In the genomic region with DNA sequence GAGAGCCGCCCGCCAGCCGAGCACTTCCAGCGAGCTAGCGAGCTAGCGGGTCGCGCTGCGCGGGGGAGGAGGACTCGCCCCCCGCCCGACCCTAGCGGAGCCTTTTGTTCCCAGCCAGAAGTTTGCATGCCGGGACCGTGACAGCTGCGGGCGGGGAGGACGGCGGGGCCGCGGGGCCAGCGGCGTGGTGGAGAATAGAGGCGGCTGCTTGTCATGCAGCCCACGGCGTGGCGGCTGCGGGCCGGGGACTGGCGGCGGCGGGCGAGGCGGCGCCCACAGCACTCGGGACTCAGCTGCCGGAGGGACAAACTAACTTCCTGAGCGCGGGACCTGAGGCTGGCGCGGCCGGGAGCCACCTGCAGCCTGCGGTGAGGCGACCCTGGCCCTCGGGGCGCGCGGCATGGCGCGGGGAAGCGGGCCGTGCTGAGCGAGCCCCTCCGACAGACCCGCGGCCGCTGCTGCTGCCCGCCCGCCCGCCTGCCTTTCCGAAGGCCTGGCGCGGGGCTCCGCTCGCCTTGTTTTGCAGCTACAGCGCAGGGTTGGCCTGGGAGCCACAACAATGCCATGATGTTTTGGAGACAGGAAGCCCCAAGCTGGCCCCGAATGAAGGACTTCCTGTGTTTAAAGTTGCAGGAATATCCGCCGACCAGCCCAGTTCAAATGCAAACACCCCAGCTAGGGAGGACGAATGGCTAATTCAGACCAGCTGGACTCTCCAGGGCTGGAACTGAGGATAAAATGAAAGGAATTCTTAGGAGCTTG, we compare ENCODE assay signal across 1 cellular context.
TF ChIP-seq lines count a peak whose summit lies in the region.

No MANE protein-coding gene starts in this region.

TF ChIP-seq in HepG2, 621 proteins besides CTCF, POLR2A, EP300 and RAD21 (continued from another document and continues in another):
- TF ChIP-seq, protein P1, sequence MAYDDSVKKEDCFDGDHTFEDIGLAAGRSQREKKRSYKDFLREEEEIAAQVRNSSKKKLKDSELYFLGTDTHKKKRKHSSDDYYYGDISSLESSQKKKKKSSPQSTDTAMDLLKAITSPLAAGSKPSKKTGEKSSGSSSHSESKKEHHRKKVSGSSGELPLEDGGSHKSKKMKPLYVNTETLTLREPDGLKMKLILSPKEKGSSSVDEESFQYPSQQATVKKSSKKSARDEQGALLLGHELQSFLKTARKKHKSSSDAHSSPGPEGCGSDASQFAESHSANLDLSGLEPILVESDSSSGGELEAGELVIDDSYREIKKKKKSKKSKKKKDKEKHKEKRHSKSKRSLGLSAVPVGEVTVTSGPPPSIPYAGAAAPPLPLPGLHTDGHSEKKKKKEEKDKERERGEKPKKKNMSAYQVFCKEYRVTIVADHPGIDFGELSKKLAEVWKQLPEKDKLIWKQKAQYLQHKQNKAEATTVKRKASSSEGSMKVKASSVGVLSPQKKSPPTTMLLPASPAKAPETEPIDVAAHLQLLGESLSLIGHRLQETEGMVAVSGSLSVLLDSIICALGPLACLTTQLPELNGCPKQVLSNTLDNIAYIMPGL (CRISPR knock-in tag; IDR thresholded peaks at IDR 0.05; ENCODE audit: borderline replicate concordance in 1 of 2, low read depth in 1 of 2): peak; percentile 16 to 73; a peak in 3 of 4 replicates
- TF ChIP-seq ZNF329 (CRISPR knock-in tag; IDR thresholded peaks at IDR 0.05; ENCODE audit: low read depth): 0 out of 2 replicates have a peak, but pooled peaks have one; percentile 51
- TF ChIP-seq, protein P2, sequence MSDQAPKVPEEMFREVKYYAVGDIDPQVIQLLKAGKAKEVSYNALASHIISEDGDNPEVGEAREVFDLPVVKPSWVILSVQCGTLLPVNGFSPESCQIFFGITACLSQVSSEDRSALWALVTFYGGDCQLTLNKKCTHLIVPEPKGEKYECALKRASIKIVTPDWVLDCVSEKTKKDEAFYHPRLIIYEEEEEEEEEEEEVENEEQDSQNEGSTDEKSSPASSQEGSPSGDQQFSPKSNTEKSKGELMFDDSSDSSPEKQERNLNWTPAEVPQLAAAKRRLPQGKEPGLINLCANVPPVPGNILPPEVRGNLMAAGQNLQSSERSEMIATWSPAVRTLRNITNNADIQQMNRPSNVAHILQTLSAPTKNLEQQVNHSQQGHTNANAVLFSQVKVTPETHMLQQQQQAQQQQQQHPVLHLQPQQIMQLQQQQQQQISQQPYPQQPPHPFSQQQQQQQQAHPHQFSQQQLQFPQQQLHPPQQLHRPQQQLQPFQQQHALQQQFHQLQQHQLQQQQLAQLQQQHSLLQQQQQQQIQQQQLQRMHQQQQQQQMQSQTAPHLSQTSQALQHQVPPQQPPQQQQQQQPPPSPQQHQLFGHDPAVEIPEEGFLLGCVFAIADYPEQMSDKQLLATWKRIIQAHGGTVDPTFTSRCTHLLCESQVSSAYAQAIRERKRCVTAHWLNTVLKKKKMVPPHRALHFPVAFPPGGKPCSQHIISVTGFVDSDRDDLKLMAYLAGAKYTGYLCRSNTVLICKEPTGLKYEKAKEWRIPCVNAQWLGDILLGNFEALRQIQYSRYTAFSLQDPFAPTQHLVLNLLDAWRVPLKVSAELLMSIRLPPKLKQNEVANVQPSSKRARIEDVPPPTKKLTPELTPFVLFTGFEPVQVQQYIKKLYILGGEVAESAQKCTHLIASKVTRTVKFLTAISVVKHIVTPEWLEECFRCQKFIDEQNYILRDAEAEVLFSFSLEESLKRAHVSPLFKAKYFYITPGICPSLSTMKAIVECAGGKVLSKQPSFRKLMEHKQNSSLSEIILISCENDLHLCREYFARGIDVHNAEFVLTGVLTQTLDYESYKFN (CRISPR knock-in tag; conservative IDR thresholded peaks at IDR 0.05): peak; percentile 9; the same call in 1 of the 2 replicates
- 0 out of 2 replicates have a peak, but pooled peaks have one; percentile 23 for TF ChIP-seq ZNF777 (CRISPR knock-in tag; IDR thresholded peaks at IDR 0.05)
- TF ChIP-seq ZNF367 (CRISPR knock-in tag; IDR thresholded peaks at IDR 0.05; ENCODE audit: borderline replicate concordance): no peak
- TF ChIP-seq ZNF615 (CRISPR knock-in tag; IDR thresholded peaks at IDR 0.05; ENCODE audit: borderline replicate concordance): no peak
- peak; percentile 81; the same call in 1 of the 2 replicates for TF ChIP-seq ZNF761 (CRISPR knock-in tag; conservative IDR thresholded peaks at IDR 0.05)
- peak; percentile 22; the same call in 1 of the 2 replicates for TF ChIP-seq MYC (CRISPR knock-in tag; IDR thresholded peaks at IDR 0.05; ENCODE audit: borderline replicate concordance)
- peak; percentile 35; the same call in 1 of the 2 replicates for TF ChIP-seq POLR2AphosphoS5 (IDR thresholded peaks at IDR 0.05; ENCODE audit: low read depth, low read length)
- peak; percentile 87; the same call in 1 of the 2 replicates for TF ChIP-seq FLYWCH1 (CRISPR knock-in tag; IDR thresholded peaks at IDR 0.05)
- no peak for TF ChIP-seq ZNF788 (CRISPR knock-in tag; IDR thresholded peaks at IDR 0.05; ENCODE audit: borderline replicate concordance)
- TF ChIP-seq, protein P3, sequence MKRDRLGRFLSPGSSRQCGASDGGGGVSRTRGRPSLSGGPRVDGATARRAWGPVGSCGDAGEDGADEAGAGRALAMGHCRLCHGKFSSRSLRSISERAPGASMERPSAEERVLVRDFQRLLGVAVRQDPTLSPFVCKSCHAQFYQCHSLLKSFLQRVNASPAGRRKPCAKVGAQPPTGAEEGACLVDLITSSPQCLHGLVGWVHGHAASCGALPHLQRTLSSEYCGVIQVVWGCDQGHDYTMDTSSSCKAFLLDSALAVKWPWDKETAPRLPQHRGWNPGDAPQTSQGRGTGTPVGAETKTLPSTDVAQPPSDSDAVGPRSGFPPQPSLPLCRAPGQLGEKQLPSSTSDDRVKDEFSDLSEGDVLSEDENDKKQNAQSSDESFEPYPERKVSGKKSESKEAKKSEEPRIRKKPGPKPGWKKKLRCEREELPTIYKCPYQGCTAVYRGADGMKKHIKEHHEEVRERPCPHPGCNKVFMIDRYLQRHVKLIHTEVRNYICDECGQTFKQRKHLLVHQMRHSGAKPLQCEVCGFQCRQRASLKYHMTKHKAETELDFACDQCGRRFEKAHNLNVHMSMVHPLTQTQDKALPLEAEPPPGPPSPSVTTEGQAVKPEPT (CRISPR knock-in tag; IDR thresholded peaks at IDR 0.05; ENCODE audit: low read depth): peak; percentile 78
- TF ChIP-seq STAT5B (CRISPR knock-in tag; IDR thresholded peaks at IDR 0.05): no peak
- TF ChIP-seq, protein P4, sequence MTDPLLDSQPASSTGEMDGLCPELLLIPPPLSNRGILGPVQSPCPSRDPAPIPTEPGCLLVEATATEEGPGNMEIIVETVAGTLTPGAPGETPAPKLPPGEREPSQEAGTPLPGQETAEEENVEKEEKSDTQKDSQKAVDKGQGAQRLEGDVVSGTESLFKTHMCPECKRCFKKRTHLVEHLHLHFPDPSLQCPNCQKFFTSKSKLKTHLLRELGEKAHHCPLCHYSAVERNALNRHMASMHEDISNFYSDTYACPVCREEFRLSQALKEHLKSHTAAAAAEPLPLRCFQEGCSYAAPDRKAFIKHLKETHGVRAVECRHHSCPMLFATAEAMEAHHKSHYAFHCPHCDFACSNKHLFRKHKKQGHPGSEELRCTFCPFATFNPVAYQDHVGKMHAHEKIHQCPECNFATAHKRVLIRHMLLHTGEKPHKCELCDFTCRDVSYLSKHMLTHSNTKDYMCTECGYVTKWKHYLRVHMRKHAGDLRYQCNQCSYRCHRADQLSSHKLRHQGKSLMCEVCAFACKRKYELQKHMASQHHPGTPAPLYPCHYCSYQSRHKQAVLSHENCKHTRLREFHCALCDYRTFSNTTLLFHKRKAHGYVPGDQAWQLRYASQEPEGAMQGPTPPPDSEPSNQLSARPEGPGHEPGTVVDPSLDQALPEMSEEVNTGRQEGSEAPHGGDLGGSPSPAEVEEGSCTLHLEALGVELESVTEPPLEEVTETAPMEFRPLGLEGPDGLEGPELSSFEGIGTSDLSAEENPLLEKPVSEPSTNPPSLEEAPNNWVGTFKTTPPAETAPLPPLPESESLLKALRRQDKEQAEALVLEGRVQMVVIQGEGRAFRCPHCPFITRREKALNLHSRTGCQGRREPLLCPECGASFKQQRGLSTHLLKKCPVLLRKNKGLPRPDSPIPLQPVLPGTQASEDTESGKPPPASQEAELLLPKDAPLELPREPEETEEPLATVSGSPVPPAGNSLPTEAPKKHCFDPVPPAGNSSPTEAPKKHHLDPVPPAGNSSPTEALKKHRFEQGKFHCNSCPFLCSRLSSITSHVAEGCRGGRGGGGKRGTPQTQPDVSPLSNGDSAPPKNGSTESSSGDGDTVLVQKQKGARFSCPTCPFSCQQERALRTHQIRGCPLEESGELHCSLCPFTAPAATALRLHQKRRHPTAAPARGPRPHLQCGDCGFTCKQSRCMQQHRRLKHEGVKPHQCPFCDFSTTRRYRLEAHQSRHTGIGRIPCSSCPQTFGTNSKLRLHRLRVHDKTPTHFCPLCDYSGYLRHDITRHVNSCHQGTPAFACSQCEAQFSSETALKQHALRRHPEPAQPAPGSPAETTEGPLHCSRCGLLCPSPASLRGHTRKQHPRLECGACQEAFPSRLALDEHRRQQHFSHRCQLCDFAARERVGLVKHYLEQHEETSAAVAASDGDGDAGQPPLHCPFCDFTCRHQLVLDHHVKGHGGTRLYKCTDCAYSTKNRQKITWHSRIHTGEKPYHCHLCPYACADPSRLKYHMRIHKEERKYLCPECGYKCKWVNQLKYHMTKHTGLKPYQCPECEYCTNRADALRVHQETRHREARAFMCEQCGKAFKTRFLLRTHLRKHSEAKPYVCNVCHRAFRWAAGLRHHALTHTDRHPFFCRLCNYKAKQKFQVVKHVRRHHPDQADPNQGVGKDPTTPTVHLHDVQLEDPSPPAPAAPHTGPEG (CRISPR knock-in tag; IDR thresholded peaks at IDR 0.05): peak; percentile 88
- no peak for TF ChIP-seq ZNF543 (CRISPR knock-in tag; IDR thresholded peaks at IDR 0.05)
- TF ChIP-seq, protein P5, sequence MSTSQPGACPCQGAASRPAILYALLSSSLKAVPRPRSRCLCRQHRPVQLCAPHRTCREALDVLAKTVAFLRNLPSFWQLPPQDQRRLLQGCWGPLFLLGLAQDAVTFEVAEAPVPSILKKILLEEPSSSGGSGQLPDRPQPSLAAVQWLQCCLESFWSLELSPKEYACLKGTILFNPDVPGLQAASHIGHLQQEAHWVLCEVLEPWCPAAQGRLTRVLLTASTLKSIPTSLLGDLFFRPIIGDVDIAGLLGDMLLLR (CRISPR knock-in tag; IDR thresholded peaks at IDR 0.05): no peak
- TF ChIP-seq CENPX (CRISPR knock-in tag; IDR thresholded peaks at IDR 0.05): no peak
- peak in 1 of 2 experiments; percentile 9; a peak in 1 of 4 replicates for TF ChIP-seq KLF16 (CRISPR knock-in tag; IDR thresholded peaks at IDR 0.05)
- TF ChIP-seq MAZ (IDR thresholded peaks at IDR 0.05; ENCODE audit: borderline replicate concordance, low read depth, low read length): 0 out of 2 replicates have a peak, but pooled peaks have one; percentile 6
- TF ChIP-seq MAZ (CRISPR knock-in tag; IDR thresholded peaks at IDR 0.05; ENCODE audit: low read depth): peak; percentile 65
- TF ChIP-seq ETV5 (CRISPR knock-in tag; IDR thresholded peaks at IDR 0.05; ENCODE audit: borderline replicate concordance): peak; percentile 54; the same call in 1 of the 2 replicates
- TF ChIP-seq, protein P6, sequence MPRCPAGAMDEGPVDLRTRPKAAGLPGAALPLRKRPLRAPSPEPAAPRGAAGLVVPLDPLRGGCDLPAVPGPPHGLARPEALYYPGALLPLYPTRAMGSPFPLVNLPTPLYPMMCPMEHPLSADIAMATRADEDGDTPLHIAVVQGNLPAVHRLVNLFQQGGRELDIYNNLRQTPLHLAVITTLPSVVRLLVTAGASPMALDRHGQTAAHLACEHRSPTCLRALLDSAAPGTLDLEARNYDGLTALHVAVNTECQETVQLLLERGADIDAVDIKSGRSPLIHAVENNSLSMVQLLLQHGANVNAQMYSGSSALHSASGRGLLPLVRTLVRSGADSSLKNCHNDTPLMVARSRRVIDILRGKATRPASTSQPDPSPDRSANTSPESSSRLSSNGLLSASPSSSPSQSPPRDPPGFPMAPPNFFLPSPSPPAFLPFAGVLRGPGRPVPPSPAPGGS (CRISPR knock-in tag; IDR thresholded peaks at IDR 0.05): peak; percentile 82
- TF ChIP-seq ZSCAN25 (CRISPR knock-in tag; IDR thresholded peaks at IDR 0.05): no peak
- TF ChIP-seq, protein P7, sequence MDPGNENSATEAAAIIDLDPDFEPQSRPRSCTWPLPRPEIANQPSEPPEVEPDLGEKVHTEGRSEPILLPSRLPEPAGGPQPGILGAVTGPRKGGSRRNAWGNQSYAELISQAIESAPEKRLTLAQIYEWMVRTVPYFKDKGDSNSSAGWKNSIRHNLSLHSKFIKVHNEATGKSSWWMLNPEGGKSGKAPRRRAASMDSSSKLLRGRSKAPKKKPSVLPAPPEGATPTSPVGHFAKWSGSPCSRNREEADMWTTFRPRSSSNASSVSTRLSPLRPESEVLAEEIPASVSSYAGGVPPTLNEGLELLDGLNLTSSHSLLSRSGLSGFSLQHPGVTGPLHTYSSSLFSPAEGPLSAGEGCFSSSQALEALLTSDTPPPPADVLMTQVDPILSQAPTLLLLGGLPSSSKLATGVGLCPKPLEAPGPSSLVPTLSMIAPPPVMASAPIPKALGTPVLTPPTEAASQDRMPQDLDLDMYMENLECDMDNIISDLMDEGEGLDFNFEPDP (CRISPR knock-in tag; conservative IDR thresholded peaks at IDR 0.05): 0 out of 2 replicates have a peak, but pooled peaks have one; percentile 47
- TF ChIP-seq KDM2A (CRISPR knock-in tag; IDR thresholded peaks at IDR 0.05; ENCODE audit: borderline replicate concordance, low read depth): peak; percentile 40; the same call in 1 of the 2 replicates
- TF ChIP-seq SNRNP70 (IDR thresholded peaks at IDR 0.05; ENCODE audit: low read depth, low read length): no peak
- TF ChIP-seq ZNF790 (CRISPR knock-in tag; IDR thresholded peaks at IDR 0.05; ENCODE audit: borderline replicate concordance): peak; percentile 44; the same call in 1 of the 2 replicates
- TF ChIP-seq, protein P8, sequence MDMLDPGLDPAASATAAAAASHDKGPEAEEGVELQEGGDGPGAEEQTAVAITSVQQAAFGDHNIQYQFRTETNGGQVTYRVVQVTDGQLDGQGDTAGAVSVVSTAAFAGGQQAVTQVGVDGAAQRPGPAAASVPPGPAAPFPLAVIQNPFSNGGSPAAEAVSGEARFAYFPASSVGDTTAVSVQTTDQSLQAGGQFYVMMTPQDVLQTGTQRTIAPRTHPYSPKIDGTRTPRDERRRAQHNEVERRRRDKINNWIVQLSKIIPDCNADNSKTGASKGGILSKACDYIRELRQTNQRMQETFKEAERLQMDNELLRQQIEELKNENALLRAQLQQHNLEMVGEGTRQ (IDR thresholded peaks at IDR 0.05; ENCODE audit: low read depth, low read length): no peak
- TF ChIP-seq, protein P8 (CRISPR knock-in tag; IDR thresholded peaks at IDR 0.05; ENCODE audit: borderline replicate concordance): no peak
- TF ChIP-seq ZFX (CRISPR knock-in tag; IDR thresholded peaks at IDR 0.05; ENCODE audit: low read depth): peak; percentile 81
- TF ChIP-seq, protein P9, sequence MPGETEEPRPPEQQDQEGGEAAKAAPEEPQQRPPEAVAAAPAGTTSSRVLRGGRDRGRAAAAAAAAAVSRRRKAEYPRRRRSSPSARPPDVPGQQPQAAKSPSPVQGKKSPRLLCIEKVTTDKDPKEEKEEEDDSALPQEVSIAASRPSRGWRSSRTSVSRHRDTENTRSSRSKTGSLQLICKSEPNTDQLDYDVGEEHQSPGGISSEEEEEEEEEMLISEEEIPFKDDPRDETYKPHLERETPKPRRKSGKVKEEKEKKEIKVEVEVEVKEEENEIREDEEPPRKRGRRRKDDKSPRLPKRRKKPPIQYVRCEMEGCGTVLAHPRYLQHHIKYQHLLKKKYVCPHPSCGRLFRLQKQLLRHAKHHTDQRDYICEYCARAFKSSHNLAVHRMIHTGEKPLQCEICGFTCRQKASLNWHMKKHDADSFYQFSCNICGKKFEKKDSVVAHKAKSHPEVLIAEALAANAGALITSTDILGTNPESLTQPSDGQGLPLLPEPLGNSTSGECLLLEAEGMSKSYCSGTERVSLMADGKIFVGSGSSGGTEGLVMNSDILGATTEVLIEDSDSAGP (CRISPR knock-in tag; IDR thresholded peaks at IDR 0.05; ENCODE audit: borderline replicate concordance): no peak; the same call in 1 of the 2 replicates
